Comparison of ENCODE assay signal across 18 cellular contexts in the genomic region with DNA sequence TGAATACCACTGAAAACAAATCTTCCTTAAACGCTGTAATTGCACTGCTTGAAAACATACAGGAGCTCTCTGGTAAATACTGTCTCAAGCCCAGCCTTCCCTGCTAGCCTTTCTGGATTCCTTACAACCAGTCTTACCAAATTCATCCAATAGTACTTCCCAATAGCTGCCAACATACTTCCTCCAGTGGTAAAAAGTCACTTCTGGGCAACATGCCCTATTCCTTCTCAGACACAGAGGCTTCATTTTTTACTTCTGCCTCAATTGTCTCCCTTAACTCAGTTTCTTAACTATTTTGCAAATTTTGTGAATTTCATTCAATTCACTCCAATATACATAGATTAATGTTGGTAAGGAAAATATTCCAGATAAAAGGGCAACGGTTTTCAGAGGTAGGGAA.
"Had no signal": no experiment of that assay in that cellular context is flagged by ENCODE, and none has a peak within 500 bp of the region (broad histone marks: within the 10 kb centered on the region; RNA-seq: fewer than 3 reads in every experiment).

No MANE protein-coding gene starts in this region.

- DNase-seq: activated CD4-positive, alpha-beta T cell treated with anti-CD3 and anti-CD28 coated beads for 4 hours; activated CD8-positive, alpha-beta memory T cell treated with anti-CD3 and anti-CD28 coated beads, Interleukin-2, amount 50 U/mL, for 4 hours; activated CD8-positive, alpha-beta T cell treated with anti-CD3 and anti-CD28 coated beads for 36 hours; activated naive CD4-positive, alpha-beta T cell; colonic mucosa; effector CD4-positive, alpha-beta T cell; immature natural killer cell; left colon; natural killer cell; sigmoid colon; stimulated activated CD4-positive, alpha-beta T cell treated with anti-CD3 and anti-CD28 coated beads, Interleukin-2, amount 100 ng/mL, for 48 hours; stimulated activated naive CD4-positive, alpha-beta T cell treated with Interleukin-2 at 50 U/mL for 16 hours; T-cell; testis; upper lobe of right lung had no signal

- H3K9me3 ChIP-seq: ascending aorta, colonic mucosa, prostate gland, sigmoid colon, testis, upper lobe of right lung had no signal

- H3K4me1 ChIP-seq: ascending aorta, colonic mucosa, prostate gland, sigmoid colon, testis, upper lobe of right lung had no signal

- H3K4me3 ChIP-seq: ascending aorta, cardiac muscle cell, colonic mucosa, prostate gland, sigmoid colon, testis, upper lobe of right lung had no signal

- H3K36me3 ChIP-seq: ascending aorta, cardiac muscle cell, colonic mucosa, prostate gland, sigmoid colon, upper lobe of right lung had no signal

- H3K27ac ChIP-seq: ascending aorta, cardiac muscle cell, colonic mucosa, prostate gland, sigmoid colon, testis, upper lobe of right lung had no signal

- H3K27me3 ChIP-seq: ascending aorta, cardiac muscle cell, colonic mucosa, sigmoid colon, testis, upper lobe of right lung had no signal
